Comparison of ENCODE assay signal across 1 cellular context in genomic region chr16:82152641-82153094, GRCh38.
TF ChIP-seq lines count a peak whose summit lies in the region.

No MANE protein-coding gene starts in this region.

TF ChIP-seq in HEK293, 187 proteins besides CTCF, POLR2A, EP300 and RAD21 (continued from another document and continues in another):
- no peak for TF ChIP-seq PRDM2 (tag by site-specific recombination; IDR thresholded peaks at IDR 0.05; ENCODE audit: borderline replicate concordance)
- no peak for TF ChIP-seq HIC1 (tag by site-specific recombination; IDR thresholded peaks at IDR 0.05)
- no peak for TF ChIP-seq KLF1 (tag by site-specific recombination; IDR thresholded peaks at IDR 0.05)
- no peak for TF ChIP-seq GLIS2 (tag by site-specific recombination; IDR thresholded peaks at IDR 0.05)
- no peak for TF ChIP-seq ZNF10 (tag by site-specific recombination; IDR thresholded peaks at IDR 0.05)
- peak; percentile 50; the same call in 1 of the 2 replicates for TF ChIP-seq ZBTB20 (tag by site-specific recombination; IDR thresholded peaks at IDR 0.05)
- no peak for TF ChIP-seq ZBTB7A (tag by site-specific recombination; IDR thresholded peaks at IDR 0.05; ENCODE audit: low read depth)
- no peak for TF ChIP-seq ZNF223 (tag by site-specific recombination; IDR thresholded peaks at IDR 0.05)
- TF ChIP-seq ZEB2 (tag by site-specific recombination; IDR thresholded peaks at IDR 0.05), result no peak
- peak; percentile 71 for TF ChIP-seq PRDM6 (tag by site-specific recombination; IDR thresholded peaks at IDR 0.05)
- TF ChIP-seq ZNF600 (tag by site-specific recombination; IDR thresholded peaks at IDR 0.05), result 0 out of 2 replicates have a peak, but pooled peaks have one; percentile 24
- no peak for TF ChIP-seq ZNF155 (tag by site-specific recombination; IDR thresholded peaks at IDR 0.05)
- no peak for TF ChIP-seq ZNF221 (tag by site-specific recombination; IDR thresholded peaks at IDR 0.05; ENCODE audit: borderline replicate concordance)
- TF ChIP-seq ZNF639 (tag by site-specific recombination; IDR thresholded peaks at IDR 0.05), result no peak; the same call in 1 of the 2 replicates
- no peak for TF ChIP-seq ZNF513 (tag by site-specific recombination; IDR thresholded peaks at IDR 0.05)
- TF ChIP-seq ZNF140 (tag by site-specific recombination; IDR thresholded peaks at IDR 0.05), result no peak
- peak; percentile 60 for TF ChIP-seq ZBTB17 (tag by site-specific recombination; IDR thresholded peaks at IDR 0.05)
- TF ChIP-seq ZNF645 (tag by site-specific recombination; IDR thresholded peaks at IDR 0.05), result no peak
- no peak for TF ChIP-seq KLF9 (tag by site-specific recombination; IDR thresholded peaks at IDR 0.05; ENCODE audit: low read depth)
- no peak for TF ChIP-seq IKZF3 (tag by site-specific recombination; IDR thresholded peaks at IDR 0.05)
- TF ChIP-seq ZNF426 (tag by site-specific recombination; IDR thresholded peaks at IDR 0.05), result no peak
- TF ChIP-seq SALL2 (tag by site-specific recombination; IDR thresholded peaks at IDR 0.05; ENCODE audit: borderline replicate concordance), result no peak
- no peak for TF ChIP-seq REST (tag by site-specific recombination; IDR thresholded peaks at IDR 0.05)
- peak; percentile 94 for TF ChIP-seq GFI1B (tag by site-specific recombination; IDR thresholded peaks at IDR 0.05)
- peak; percentile 95 for TF ChIP-seq OSR2 (tag by site-specific recombination; IDR thresholded peaks at IDR 0.05)
- peak; percentile 67; the same call in 1 of the 2 replicates for TF ChIP-seq SP7 (tag by site-specific recombination; IDR thresholded peaks at IDR 0.05)
- TF ChIP-seq ZBTB44 (tag by site-specific recombination; IDR thresholded peaks at IDR 0.05), result peak; percentile 78
- TF ChIP-seq ZNF24 (tag by site-specific recombination; IDR thresholded peaks at IDR 0.05), result no peak
- TF ChIP-seq ZNF596 (tag by site-specific recombination; IDR thresholded peaks at IDR 0.05), result no peak
- TF ChIP-seq ZFP41 (tag by site-specific recombination; IDR thresholded peaks at IDR 0.05; ENCODE audit: borderline replicate concordance), result no peak
- TF ChIP-seq ZSCAN30 (tag by site-specific recombination; IDR thresholded peaks at IDR 0.05), result peak; percentile 85; the same call in 1 of the 2 replicates
- peak; percentile 91 for TF ChIP-seq ZXDB (tag by site-specific recombination; IDR thresholded peaks at IDR 0.05)
- TF ChIP-seq ZNF792 (tag by site-specific recombination; IDR thresholded peaks at IDR 0.05), result peak; percentile 96
- TF ChIP-seq ZNF391 (tag by site-specific recombination; IDR thresholded peaks at IDR 0.05; ENCODE audit: borderline replicate concordance, low read depth), result 0 out of 2 replicates have a peak, but pooled peaks have one; percentile 28
- TF ChIP-seq BCL11B (tag by site-specific recombination; IDR thresholded peaks at IDR 0.05; ENCODE audit: low read depth), result no peak
- peak; percentile 84 for TF ChIP-seq OVOL3 (tag by site-specific recombination; IDR thresholded peaks at IDR 0.05)
- no peak for TF ChIP-seq ZNF248 (tag by site-specific recombination; IDR thresholded peaks at IDR 0.05)
- no peak for TF ChIP-seq KLF7 (tag by site-specific recombination; IDR thresholded peaks at IDR 0.05; ENCODE audit: borderline replicate concordance)
